In the genomic region with DNA sequence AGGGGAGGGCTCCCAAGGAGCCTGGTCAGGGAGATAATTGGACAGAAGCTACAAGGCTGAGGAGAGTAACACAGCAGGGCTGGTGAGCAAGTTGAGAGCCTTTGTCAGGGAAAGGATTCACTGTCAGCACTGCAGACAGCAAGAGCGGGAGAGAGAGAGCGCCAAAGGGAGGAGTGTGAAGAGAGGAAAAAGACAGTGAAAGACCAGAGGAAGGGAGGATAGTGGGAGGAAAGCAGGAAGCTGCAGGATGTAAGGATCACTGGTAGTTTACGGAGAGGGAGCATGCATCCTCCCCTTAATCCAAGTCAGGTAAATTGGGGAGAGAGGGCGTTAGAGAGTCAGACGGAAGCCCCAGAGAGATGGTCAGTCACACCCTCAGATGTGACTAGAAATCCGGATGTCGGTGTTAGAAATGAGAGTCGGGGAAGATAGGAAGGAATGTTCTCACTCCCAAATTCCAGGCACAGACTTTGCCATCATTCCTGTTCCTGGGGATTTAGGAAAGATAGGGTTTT, we compare ENCODE assay signal across 13 cellular contexts. TPM values are rescaled to one million over a fixed set of nuclear protein-coding genes. Genes with fewer than 3 reads are reported as not detected.
DNase-seq lines count a peak whose midpoint lies in the region; ATAC-seq, FAIRE-seq and TF ChIP-seq lines count a peak whose summit lies in the region.
"Had no signal": no experiment of that assay in that cellular context is flagged by ENCODE, and none has a peak within 500 bp of the region (broad histone marks: within the 10 kb centered on the region; RNA-seq: fewer than 3 reads in every experiment).

No MANE protein-coding gene starts in this region.

- H3K79me2 ChIP-seq in astrocyte (ENCODE audit: insufficient read depth, low read length) = no peaks in the 10 kb centered on the region
- no peaks in the 10 kb centered on the region for H3K79me2 ChIP-seq in osteoblast (ENCODE audit: insufficient read depth, low read length)

- no peaks in the 10 kb centered on the region for H3K9me3 ChIP-seq in CD4-positive, alpha-beta T cell (ENCODE audit: control insufficient read depth, low read length)
- H3K9me3 ChIP-seq in astrocyte (ENCODE audit: insufficient read depth, low read depth, low read length) = no peaks in the 10 kb centered on the region
- no peaks in the 10 kb centered on the region for H3K9me3 ChIP-seq in right atrium auricular region
- no peaks in the 10 kb centered on the region for H3K9me3 ChIP-seq in osteoblast (ENCODE audit: low read depth, low read length)
- H3K9me3 ChIP-seq in T-helper 17 cell (ENCODE audit: control insufficient read depth, low read length, poor library complexity, severe bottlenecking) = no peaks in the 10 kb centered on the region

- H3K9ac ChIP-seq in astrocyte (ENCODE audit: low read length) = peak overlapping the region; percentile 28

- H2AFZ ChIP-seq in astrocyte (ENCODE audit: low read depth, low read length) (peak overlapping the region; percentile 39), osteoblast (ENCODE audit: low read length) (peak overlapping the region; percentile 12)

- H3K9me3 Mint-ChIP-seq in CD4-positive, alpha-beta T cell = no peaks in the 10 kb centered on the region
- H3K9me3 Mint-ChIP-seq in astrocyte (ENCODE audit: unreplicated experiment) = peaks cover 2% of the 10 kb centered on the region
- H3K9me3 Mint-ChIP-seq: T-helper 1 cell treated with Interleukin-12 subunit alpha and Interleukin-12 subunit beta and Interleukin-4 antibody, amounts not matched to agents 30 μg/mL and 1 μg/mL, for 36 hours had no signal

- H3K4me2 ChIP-seq in astrocyte (ENCODE audit: low read length) (peak overlapping the region; percentile 0), osteoblast (ENCODE audit: insufficient read depth, low read length) (peak overlapping the region; percentile 41)

- H3K4me1 Mint-ChIP-seq in CD4-positive, alpha-beta T cell (ENCODE audit: low read depth) = peaks cover 64% of the 10 kb centered on the region
- peaks cover 21% of the 10 kb centered on the region for H3K4me1 Mint-ChIP-seq in astrocyte (ENCODE audit: low read depth, unreplicated experiment)
- H3K4me1 Mint-ChIP-seq in T-helper 17 cell = peaks cover 40% of the 10 kb centered on the region

- FAIRE-seq in astrocyte (lab: Jason Lieb, UNC) = no peak
- FAIRE-seq: keratinocyte had no signal

- H3K4me3 ChIP-seq in astrocyte (ENCODE audit: insufficient read depth, low read depth, low read length) = no peak overlapping the region
- H3K4me3 ChIP-seq in right atrium auricular region = no peak overlapping the region
- H3K4me3 ChIP-seq in osteoblast (ENCODE audit: insufficient read depth, low read length) = peak overlapping the region; percentile 4

- H3K36me3 ChIP-seq in astrocyte (ENCODE audit: insufficient read depth, low read length) = no peaks in the 10 kb centered on the region
- H3K36me3 ChIP-seq in right atrium auricular region = no peaks in the 10 kb centered on the region
- no peaks in the 10 kb centered on the region for H3K36me3 ChIP-seq in osteoblast (ENCODE audit: insufficient read depth, low read length)

- H4K20me1 ChIP-seq in astrocyte (ENCODE audit: insufficient read depth, low read length) (no peaks in the 10 kb centered on the region), osteoblast (ENCODE audit: insufficient read depth, low read length) (no peaks in the 10 kb centered on the region)

- POLR2A ChIA-PET in CD4-positive, alpha-beta T cell (lab: Charles Lee) = interaction anchor here (0.5 to 1.4 kb wide), 4 partner anchors 15 to 306 kb away, joined by 3 to 4 read pairs (median 3); no protein-coding TSS in a partner anchor

- H3K4me3 Mint-ChIP-seq in CD4-positive, alpha-beta T cell = no peak overlapping the region
- no peak overlapping the region for H3K4me3 Mint-ChIP-seq in astrocyte (ENCODE audit: unreplicated experiment)
- H3K4me3 Mint-ChIP-seq in T-helper 17 cell = no peak overlapping the region

- peaks cover 5% of the 10 kb centered on the region for H3K4me1 ChIP-seq in astrocyte (ENCODE audit: insufficient read depth, low read length)
- peaks cover 0 to 44% of the 10 kb centered on the region in 2 donors for H3K4me1 ChIP-seq in right atrium auricular region
- peaks cover 37% of the 10 kb centered on the region for H3K4me1 ChIP-seq in osteoblast (ENCODE audit: insufficient read depth, low read length)

- CTCF ChIA-PET in CD4-positive, alpha-beta T cell (lab: Charles Lee) = interaction anchor here (0.6 to 1.4 kb wide), 2 partner anchors 21 to 122 kb away, joined by 4 to 5 read pairs; no protein-coding TSS in a partner anchor

- H3K27ac ChIP-seq in CD4-positive, alpha-beta T cell (ENCODE audit: low read depth, low read length) = no peak overlapping the region
- H3K27ac ChIP-seq in astrocyte (ENCODE audit: low read depth, low read length) (peak overlapping the region; percentile 41), right atrium auricular region (peak overlapping the region; percentile 76 to 93), osteoblast (ENCODE audit: low read depth, low read length) (peak overlapping the region; percentile 84)

- intact Hi-C loops in CD4-positive, alpha-beta T cell (cut with DNase I, micrococcal nuclease) = loop anchor here in 1 of 2 experiments (5.0 to 10.0 kb wide), 4 partner anchors 77 to 303 kb away; partner anchors contain the start of genes DLX3, NGFR and PHB1

- no peak for DNase-seq in CD4-positive, alpha-beta T cell
- DNase-seq in astrocyte (ENCODE audit: low read depth) (no peak), right atrium auricular region (ENCODE audit: low spot score) (no peak), osteoblast (ENCODE audit: insufficient read length, low spot score, missing footprints) (peak; percentile 79), GF-D8 (lab: John Stamatoyannopoulos, UW) (no peak), T-helper 17 cell (no peak), AG08396 (ENCODE audit: low spot score) (no peak)
- DNase-seq: activated CD8-positive, alpha-beta memory T cell treated with anti-CD3 and anti-CD28 coated beads, Interleukin-2, amount 50 U/mL, for 48 hours; DMS153; posterior cingulate gyrus had no signal

- H3K27me3 ChIP-seq in CD4-positive, alpha-beta T cell (ENCODE audit: control insufficient read depth, insufficient read depth, low read length) = no peaks in the 10 kb centered on the region
- H3K27me3 ChIP-seq in astrocyte (ENCODE audit: insufficient read depth, low read length) (no peaks in the 10 kb centered on the region), right atrium auricular region (no peaks in the 10 kb centered on the region), osteoblast (ENCODE audit: insufficient read depth, low read length) (no peaks in the 10 kb centered on the region)

- TF ChIP-seq CTCF in CD4-positive, alpha-beta T cell (IDR thresholded peaks at IDR 0.05) = no peak
- no peak for TF ChIP-seq CTCF in astrocyte (IDR thresholded peaks at IDR 0.05; ENCODE audit: insufficient read depth, low read depth, low read length)
- no peak for TF ChIP-seq CTCF in right atrium auricular region (IDR thresholded peaks at IDR 0.05)
- no peak for TF ChIP-seq CTCF in osteoblast (IDR thresholded peaks at IDR 0.05; ENCODE audit: extremely low read depth, low read depth, low read length)

- H3K27me3 Mint-ChIP-seq in CD4-positive, alpha-beta T cell = no peaks in the 10 kb centered on the region
- H3K27me3 Mint-ChIP-seq in astrocyte (ENCODE audit: low read depth, unreplicated experiment) (peaks cover 5% of the 10 kb centered on the region), T-helper 17 cell (no peaks in the 10 kb centered on the region)

- H3K27ac Mint-ChIP-seq in CD4-positive, alpha-beta T cell = peak overlapping the region; percentile 39
- H3K27ac Mint-ChIP-seq in astrocyte (ENCODE audit: unreplicated experiment) (no peak overlapping the region), T-helper 17 cell (no peak overlapping the region)

- H3K36me3 Mint-ChIP-seq in CD4-positive, alpha-beta T cell (ENCODE audit: low read depth) = peaks cover 5% of the 10 kb centered on the region
- no peaks in the 10 kb centered on the region for H3K36me3 Mint-ChIP-seq in astrocyte (ENCODE audit: low read depth, unreplicated experiment)
- peaks cover 4% of the 10 kb centered on the region for H3K36me3 Mint-ChIP-seq in T-helper 17 cell (ENCODE audit: low read depth)

- no peak for ATAC-seq in CD4-positive, alpha-beta T cell (ENCODE audit: poor library complexity)
- ATAC-seq in HG02763 (IDR thresholded peaks at IDR 0.05; ENCODE audit: unreplicated experiment) (no peak), T-helper 17 cell (no peak)

RNA-seq across cellular contexts. Expression of gene SPOP, which starts 13.8 kb away (rescaled TPM):
- total RNA-seq in CD4-positive, alpha-beta T cell = 10 to 100 TPM; 38.7 to 41.5 TPM
- total RNA-seq in astrocyte (46.6 and 48.6 TPM in 2 replicates), right atrium auricular region (10 to 100 TPM; 40.9 to 71.8 TPM), osteoblast (55.7 and 61.6 TPM in 2 replicates), T-helper 17 cell (10 to 100 TPM; 46.8 to 52.7 TPM)

RNA-seq across cellular contexts. Expression of gene SLC35B1, which starts 16.0 kb away (rescaled TPM):
- 10 to 100 TPM; 44.0 to 46.8 TPM for total RNA-seq in CD4-positive, alpha-beta T cell
- 54.3 and 61.1 TPM in 2 replicates for total RNA-seq in astrocyte
- 10 to 100 TPM; 54.1 to 83.6 TPM for total RNA-seq in right atrium auricular region
- total RNA-seq in osteoblast = 43.6 and 48.1 TPM in 2 replicates
- total RNA-seq in T-helper 17 cell = 10 to 100 TPM; 63.8 to 66.8 TPM
